Comparison of ENCODE assay signal across 8 cellular contexts in genomic region chr22:27474711-27475547, GRCh38.
A peak's percentile ranks its signal among the peaks of the same experiment; 100 is the strongest.
DNase-seq lines count a peak whose midpoint lies in the region; TF ChIP-seq lines count a peak whose summit lies in the region.
"Had no signal": no experiment of that assay in that cellular context is flagged by ENCODE, and none has a peak within 500 bp of the region (broad histone marks: within the 10 kb centered on the region; RNA-seq: fewer than 3 reads in every experiment).

No MANE protein-coding gene starts in this region.

- no peak for TF ChIP-seq CTCF in HFF-Myc (IDR thresholded peaks at IDR 0.05; ENCODE audit: low read depth, low read length, missing control alignments)

- DNase-seq in HFF-Myc (ENCODE audit: extremely low read depth, low read depth) = peak; percentile 82
- DNase-seq in SW 1271 (lab: John Stamatoyannopoulos, UW) = peak; percentile 50 to 88
- peak; percentile 95 for DNase-seq in glomerular visceral epithelial cell (ENCODE audit: extremely low spot score)
- DNase-seq in stromal cell of bone marrow (ENCODE audit: low read depth) = peak; percentile 8
- no peak for DNase-seq in midbrain (lab: John Stamatoyannopoulos, UW)
- no peak for DNase-seq in activated T-cell treated with anti-CD3 and anti-CD28 coated beads, Interleukin-2, amount 50 U/mL, for 1 hour
- DNase-seq in cerebellar cortex (ENCODE audit: low spot score) = no peak

- H3K4me3 ChIP-seq in HFF-Myc (replicated peaks; ENCODE audit: low read depth, low read length) = no peak overlapping the region
- H3K4me3 ChIP-seq: SK-N-MC had no signal

Comparison
In these comparisons a context has a peak if more than half of its experiments do, and no peak if none do; other contexts are left out.
1. DNase-seq: peak in HFF-Myc (single experiment), SW 1271 (2 of 2), glomerular visceral epithelial cell (single experiment) and stromal cell of bone marrow (single experiment); none in midbrain (single experiment), activated T-cell treated with anti-CD3 and anti-CD28 coated beads, Interleukin-2, amount 50 U/mL, for 1 hour (single experiment) and cerebellar cortex (single experiment).